Comparison of ENCODE assay signal across 8 cellular contexts in genomic region chr22:20981787-20982562, GRCh38. TPM values are rescaled to one million over a fixed set of nuclear protein-coding genes. Genes with fewer than 3 reads are reported as not detected.
DNase-seq lines count a peak whose midpoint lies in the region; TF ChIP-seq lines count a peak whose summit lies in the region.

LZTR1 (plus strand) TSS chr22:20982297; CDS start chr22:20982372, 75 bp downstream.

- POLR2A ChIA-PET in HEK293T (lab: Yijun Ruan, JAX), result interaction anchor here (0.6 to 4.1 kb wide), 38 partner anchors 10 to 183 kb away, joined by 3 to 121 read pairs (median 6); partner anchors contain the start of genes AIFM3, CRKL, LRRC74B and P2RX6

- TF ChIP-seq CTCF in GM12872 (IDR thresholded peaks at IDR 0.05; ENCODE audit: insufficient read depth, low read depth, low read length), result peak; percentile 75
- TF ChIP-seq CTCF in right atrium auricular region (IDR thresholded peaks at IDR 0.05), result peak; percentile 53 to 82

- H3K9me3 ChIP-seq in right atrium auricular region, result peaks cover 0 to 10% of the 10 kb centered on the region in 2 donors

- H3K27me3 ChIP-seq in right atrium auricular region, result no peaks in the 10 kb centered on the region

- peak within 1 kb of the TSS; percentile 93 to 95 for H3K27ac ChIP-seq in right atrium auricular region

- DNase-seq in HEK293T (ENCODE audit: extremely low spot score) (peak; percentile 91), MV-4-11 (lab: John Stamatoyannopoulos, UW) (peak; percentile 70), anterior cingulate cortex (lab: John Stamatoyannopoulos, UW) (peak; percentile 53 to 96 (median 86)), right atrium auricular region (ENCODE audit: low spot score) (peak; percentile 81), putamen (ENCODE audit: low spot score) (peak; percentile 87), NCI-H1048 (lab: John Stamatoyannopoulos, UW) (no peak)

- intact Hi-C loops in T-helper 2 cell treated with Interferon-gamma antibody and Interleukin-4, amounts not matched to agents 100 ng/mL and 5 ng/mL, for 36 hours (cut with micrococcal nuclease), result loop anchor here (1.0 kb wide), 2 partner anchors 19 to 123 kb away; partner anchors contain the start of gene SNAP29

- H3K4me3 ChIP-seq in right atrium auricular region, result peak within 1 kb of the TSS; percentile 82 to 83

- H3K4me1 ChIP-seq in right atrium auricular region, result peaks cover 0 to 41% of the 10 kb centered on the region in 2 donors

- CTCF ChIA-PET in HEK293T (lab: Yijun Ruan, JAX), result interaction anchor here (0.6 to 1.1 kb wide), 5 partner anchors 9 to 125 kb away, joined by 3 to 8 read pairs (median 4); no protein-coding TSS in a partner anchor

- peaks cover 3% of the 10 kb centered on the region for H3K36me3 ChIP-seq in right atrium auricular region

TF ChIP-seq in HEK293T, 16 proteins besides CTCF, POLR2A, EP300 and RAD21:
- TF ChIP-seq ZNF384 (IDR thresholded peaks at IDR 0.05), result no peak
- TF ChIP-seq TARDBP (IDR thresholded peaks at IDR 0.05), result 0 out of 2 replicates have a peak, but pooled peaks have one; percentile 20
- TF ChIP-seq CTBP1 (IDR thresholded peaks at IDR 0.05; ENCODE audit: borderline replicate concordance), result 0 out of 2 replicates have a peak, but pooled peaks have one; percentile 49
- TF ChIP-seq SP1 (IDR thresholded peaks at IDR 0.05), result no peak
- TF ChIP-seq L3MBTL2 (conservative IDR thresholded peaks at IDR 0.05), result peak; percentile 97
- peak; percentile 81 for TF ChIP-seq ELF4 (IDR thresholded peaks at IDR 0.05)
TF ChIP-seq in HEK293T: peak in this region for 4.

RNA-seq across cellular contexts. Expression of gene LZTR1, which starts in this region (rescaled TPM):
- 67.1 and 68.4 TPM in 2 replicates for total RNA-seq in T-helper 2 cell treated with Interferon-gamma antibody and Interleukin-4, amounts not matched to agents 100 ng/mL and 5 ng/mL, for 36 hours
- 10 to 100 TPM; 20.7 to 24.7 TPM for total RNA-seq in right atrium auricular region
